ENCODE assay signal across 9 cellular contexts in the genomic region with DNA sequence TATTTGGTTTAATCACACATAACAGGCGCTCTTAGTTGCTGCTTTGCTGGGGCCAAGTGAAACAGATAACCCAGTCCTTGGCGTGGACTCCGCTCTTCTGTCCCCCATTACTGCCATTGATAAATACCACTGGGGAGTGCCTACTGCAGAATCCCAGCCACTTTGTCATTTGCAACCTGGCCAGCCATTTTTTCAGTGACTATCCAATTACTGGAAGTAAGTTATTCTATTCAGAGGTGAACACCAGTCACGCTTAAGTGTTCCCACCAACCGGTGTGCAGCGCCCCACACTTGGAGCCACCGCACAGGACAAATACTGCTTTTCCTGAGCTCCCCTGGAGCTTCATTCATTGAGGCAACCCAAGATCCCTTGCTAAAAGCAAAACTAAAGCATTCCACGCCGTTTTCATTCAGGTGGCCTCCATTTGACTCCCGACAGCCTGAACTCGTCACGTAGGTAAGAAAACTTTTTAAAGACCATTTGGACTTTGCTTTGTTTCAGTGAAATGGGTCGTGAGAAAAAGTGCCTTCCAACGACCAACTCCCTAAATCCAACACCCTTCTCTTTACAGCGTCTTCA. TPM values are rescaled to one million over a fixed set of nuclear protein-coding genes. Genes with fewer than 3 reads are reported as not detected.
A peak's percentile ranks its signal among the peaks of the same experiment; 100 is the strongest.
DNase-seq lines count a peak whose midpoint lies in the region; ATAC-seq and TF ChIP-seq lines count a peak whose summit lies in the region.
"Had no signal": no experiment of that assay in that cellular context is flagged by ENCODE, and none has a peak within 500 bp of the region (broad histone marks: within the 10 kb centered on the region; RNA-seq: fewer than 3 reads in every experiment).

No MANE protein-coding gene starts in this region.

- no peak overlapping the region; the same call in 1 of the 2 replicates for H3K27ac ChIP-seq in PC-9
- H3K27ac ChIP-seq in epithelial cell of prostate = peak overlapping the region; percentile 52
- peak overlapping the region; percentile 27 for H3K27ac ChIP-seq in parathyroid adenoma

- CTCF ChIA-PET in PC-9 (lab: Charles Lee) = interaction anchor here (1.1 kb wide), 1 partner anchor 47 kb away, joined by 3 read pairs; no protein-coding TSS in a partner anchor

- TF ChIP-seq CTCF in GM10266 (IDR thresholded peaks at IDR 0.05; ENCODE audit: control insufficient read depth, insufficient read depth, low read depth, missing control alignments) (no peak), PC-9 (conservative IDR thresholded peaks at IDR 0.05) (no peak), parathyroid adenoma (IDR thresholded peaks at IDR 0.05) (no peak)

- H3K9me3 ChIP-seq in PC-9 (ENCODE audit: insufficient read depth, low read depth) (no peaks in the 10 kb centered on the region), parathyroid adenoma (ENCODE audit: control insufficient read depth, low read length) (no peaks in the 10 kb centered on the region)

- H3K4me3 ChIP-seq in PC-9 (peak overlapping the region; percentile 75), parathyroid adenoma (ENCODE audit: low read depth, low read length) (peak overlapping the region; percentile 69)

- DNase-seq in GM10266 (ENCODE audit: extremely low spot score) = peak; percentile 47
- DNase-seq in PC-9 = peak; percentile 21 to 37
- no peak for DNase-seq in epithelial cell of prostate (ENCODE audit: low read depth, low spot score)
- no peak for DNase-seq in posterior vena cava (ENCODE audit: low spot score)
- no peak for DNase-seq in globus pallidus (ENCODE audit: low spot score)
- no peak for DNase-seq in NCI-H2029 (lab: John Stamatoyannopoulos, UW)
- DNase-seq: Kasumi-1 had no signal

- H3K36me3 ChIP-seq in PC-9 (ENCODE audit: low read depth) (no peaks in the 10 kb centered on the region), parathyroid adenoma (ENCODE audit: control insufficient read depth, insufficient read depth, low read length) (no peaks in the 10 kb centered on the region)

- H4K20me1 ChIP-seq in PC-9 (ENCODE audit: insufficient read depth) = peaks cover 58% of the 10 kb centered on the region

- intact Hi-C loops in PC-9 (cut with micrococcal nuclease; ENCODE audit: unreplicated experiment) = loop anchor here (5.0 kb wide), 3 partner anchors 40 to 165 kb away; a partner anchor contains a TSS
- intact Hi-C loops in posterior vena cava (cut with DNase I) = loop anchor here in 1 of 2 donors (10.0 kb wide), 1 partner anchor 133 kb away; a partner anchor contains a TSS

- H3K27me3 ChIP-seq in PC-9 (ENCODE audit: insufficient read depth, low read depth) (no peaks in the 10 kb centered on the region), parathyroid adenoma (ENCODE audit: control insufficient read depth, insufficient read depth, low read length) (no peaks in the 10 kb centered on the region)

- H3K4me1 ChIP-seq in PC-9 (replicated peaks; ENCODE audit: insufficient read depth) = peaks cover 45% of the 10 kb centered on the region
- peaks cover 32% of the 10 kb centered on the region for H3K4me1 ChIP-seq in parathyroid adenoma

- H3K79me2 ChIP-seq in PC-9 (ENCODE audit: low read depth) = peaks cover 62% of the 10 kb centered on the region
- peaks cover 57% of the 10 kb centered on the region for H3K79me2 ChIP-seq in parathyroid adenoma

- H3F3A ChIP-seq in PC-9 (ENCODE audit: insufficient read depth, low read depth) = no peaks in the 10 kb centered on the region; the same call in 1 of the 2 replicates

- no peaks in the 10 kb centered on the region for H3K9me2 ChIP-seq in PC-9 (ENCODE audit: insufficient read depth)

- BruUV-seq in PC-9 (replicated peaks; lab: Mats Ljungman, UMichigan) = TSS peak; percentile 35

- no peak for ATAC-seq in HG03520 (IDR thresholded peaks at IDR 0.05; ENCODE audit: unreplicated experiment)

- H3K4me2 ChIP-seq in PC-9 (peak overlapping the region; percentile 97), parathyroid adenoma (ENCODE audit: low read length) (peak overlapping the region; percentile 51)

- POLR2A ChIA-PET in PC-9 (lab: Charles Lee; ENCODE audit: unreplicated experiment) = interaction anchor here (0.6 kb wide), 2 partner anchors 47 to 73 kb away, joined by 3 to 5 read pairs; no protein-coding TSS in a partner anchor

- no peak overlapping the region for H3K9ac ChIP-seq in parathyroid adenoma

- H2AFZ ChIP-seq in PC-9 (no peak overlapping the region), parathyroid adenoma (no peak overlapping the region)

RNA-seq across cellular contexts. Expression of a gene that starts 1.8 kb away (rescaled TPM):
- total RNA-seq in PC-9 (2021) (113 and 167 TPM in 2 replicates), posterior vena cava (10 to 100 TPM; 72.2 to 82.7 TPM)

Comparison
In these comparisons a context has a peak if more than half of its experiments do, and no peak if none do; other contexts are left out.
1. DNase-seq: peak in GM10266 (single experiment) and PC-9 (2 of 2); none in epithelial cell of prostate (single experiment), posterior vena cava (single experiment), globus pallidus (single experiment) and NCI-H2029 (single experiment).